Comparison of ENCODE assay signal across 15 cellular contexts in genomic region chr2:204483497-204484164, GRCh38.
DNase-seq lines count a peak whose midpoint lies in the region; ATAC-seq and TF ChIP-seq lines count a peak whose summit lies in the region.
"Had no signal": no experiment of that assay in that cellular context is flagged by ENCODE, and none has a peak within 500 bp of the region (broad histone marks: within the 10 kb centered on the region; RNA-seq: fewer than 3 reads in every experiment).

No MANE protein-coding gene starts in this region.

- H3K27me3 ChIP-seq in PC-3 (ENCODE audit: low read length) (no peaks in the 10 kb centered on the region), left lung (no peaks in the 10 kb centered on the region)
- H3K27me3 ChIP-seq: gastrocnemius medialis, sigmoid colon had no signal

- H3K27ac ChIP-seq in PC-3 (ENCODE audit: low read length) (no peak overlapping the region), left lung (no peak overlapping the region)
- H3K27ac ChIP-seq: gastrocnemius medialis, HL-60, sigmoid colon had no signal

- no peaks in the 10 kb centered on the region for H4K20me1 ChIP-seq in PC-3 (ENCODE audit: low read length)

- H3K4me2 ChIP-seq in PC-3 (ENCODE audit: low read length) = no peak overlapping the region

- peak; percentile 22 for DNase-seq in DMS53 treated with DMSO at 0.1 percent for 48 hours (lab: John Stamatoyannopoulos, UW; ENCODE audit: unreplicated experiment)
- DNase-seq in NCI-H1417 (lab: John Stamatoyannopoulos, UW) = peak; percentile 0 to 90 (median 73)
- DNase-seq in PC-3 = peak; percentile 23
- DNase-seq in mesothelial cell of epicardium (ENCODE audit: low spot score in 2 of 2, unreplicated experiment in 2 of 2) = peak; percentile 32 to 42
- DNase-seq in naive thymus-derived CD8-positive, alpha-beta T cell = no peak
- DNase-seq in left lung = no peak
- DNase-seq: activated CD4-positive, alpha-beta T cell treated with anti-CD3 and anti-CD28 coated beads for 4 hours; activated T-cell treated with anti-CD3 and anti-CD28 coated beads, Interleukin-2, amount 50 U/mL, for 48 hours; aorta; effector memory CD4-positive, alpha-beta T cell; gastrocnemius medialis; sigmoid colon had no signal

- H3K9me3 Mint-ChIP-seq in mesothelial cell of epicardium = no peaks in the 10 kb centered on the region
- no peaks in the 10 kb centered on the region for H3K9me3 Mint-ChIP-seq in naive thymus-derived CD8-positive, alpha-beta T cell
- H3K9me3 Mint-ChIP-seq: natural killer cell treated with Interleukin-12 subunit alpha and Interleukin-12 subunit beta and Interleukin-15 and Interleukin-18, amount 100 ng/mL, for 72 hours had no signal

- H2AFZ ChIP-seq in PC-3 (ENCODE audit: low read length) = no peak overlapping the region

- no peaks in the 10 kb centered on the region for H3F3A ChIP-seq in PC-3 (ENCODE audit: low read length, unreplicated experiment)

- H3K4me1 ChIP-seq in PC-3 (ENCODE audit: insufficient read depth, low read length) (peaks cover 13% of the 10 kb centered on the region; the same call in 1 of the 2 replicates), left lung (no peaks in the 10 kb centered on the region)
- H3K4me1 ChIP-seq: gastrocnemius medialis had no signal

- H3K9me3 ChIP-seq in PC-3 (ENCODE audit: low read length) = no peaks in the 10 kb centered on the region
- H3K9me3 ChIP-seq in left lung = no peaks in the 10 kb centered on the region
- H3K9me3 ChIP-seq: gastrocnemius medialis, sigmoid colon had no signal

- no peak overlapping the region for H3K27ac Mint-ChIP-seq in mesothelial cell of epicardium
- no peak overlapping the region for H3K27ac Mint-ChIP-seq in naive thymus-derived CD8-positive, alpha-beta T cell
- H3K27ac Mint-ChIP-seq: natural killer cell treated with Interleukin-12 subunit alpha and Interleukin-12 subunit beta and Interleukin-15 and Interleukin-18, amount 100 ng/mL, for 72 hours had no signal

- H3K9me2 ChIP-seq in PC-3 (replicated peaks; ENCODE audit: low read length) = no peaks in the 10 kb centered on the region

- intact Hi-C loops in PC-3 (cut with micrococcal nuclease) (no loop called here), left lung (cut with DNase I) (no loop called here)

- no peaks in the 10 kb centered on the region for H3K79me2 ChIP-seq in PC-3 (ENCODE audit: low read length)

- TF ChIP-seq CTCF in PC-3 (conservative IDR thresholded peaks at IDR 0.05; ENCODE audit: low read depth, low read length) (no peak), mesothelial cell of epicardium (IDR thresholded peaks at IDR 0.05; ENCODE audit: unreplicated experiment) (no peak), left lung (IDR thresholded peaks at IDR 0.05) (no peak)

- no peaks in the 10 kb centered on the region for H3K27me3 Mint-ChIP-seq in mesothelial cell of epicardium (ENCODE audit: low read depth)
- peaks cover 0 to 3% (median 0%) of the 10 kb centered on the region in 5 donors for H3K27me3 Mint-ChIP-seq in naive thymus-derived CD8-positive, alpha-beta T cell
- H3K27me3 Mint-ChIP-seq: natural killer cell treated with Interleukin-12 subunit alpha and Interleukin-12 subunit beta and Interleukin-15 and Interleukin-18, amount 100 ng/mL, for 72 hours had no signal

- H3K9ac ChIP-seq in PC-3 (ENCODE audit: low read length) = no peak overlapping the region

- H3K4me3 Mint-ChIP-seq in mesothelial cell of epicardium = no peak overlapping the region
- H3K4me3 Mint-ChIP-seq in naive thymus-derived CD8-positive, alpha-beta T cell = no peak overlapping the region
- H3K4me3 Mint-ChIP-seq: natural killer cell treated with Interleukin-12 subunit alpha and Interleukin-12 subunit beta and Interleukin-15 and Interleukin-18, amount 100 ng/mL, for 72 hours had no signal

- ATAC-seq in PC-3 = no peak
- no peak for ATAC-seq in naive thymus-derived CD8-positive, alpha-beta T cell
- ATAC-seq in GM18517 (IDR thresholded peaks at IDR 0.05; ENCODE audit: unreplicated experiment) = no peak
- no peak for ATAC-seq in left lung
- ATAC-seq: gastrocnemius medialis; natural killer cell treated with Interleukin-12 subunit alpha and Interleukin-12 subunit beta and Interleukin-15 and Interleukin-18, amount 100 ng/mL, for 72 hours had no signal

- H3K36me3 ChIP-seq in PC-3 (ENCODE audit: low read depth, low read length) = no peaks in the 10 kb centered on the region
- no peaks in the 10 kb centered on the region for H3K36me3 ChIP-seq in left lung
- H3K36me3 ChIP-seq: gastrocnemius medialis, sigmoid colon had no signal

- H3K4me1 Mint-ChIP-seq in mesothelial cell of epicardium = peaks cover 2% of the 10 kb centered on the region
- H3K4me1 Mint-ChIP-seq in naive thymus-derived CD8-positive, alpha-beta T cell = no peaks in the 10 kb centered on the region

- POLR2A ChIA-PET in PC-3 (lab: Charles Lee; ENCODE audit: unreplicated experiment) = no interaction called here
- POLR2A ChIA-PET in naive thymus-derived CD8-positive, alpha-beta T cell (lab: Charles Lee) = no interaction called here

- H3K4me3 ChIP-seq in PC-3 (ENCODE audit: low read length) (no peak overlapping the region), left lung (no peak overlapping the region)
- H3K4me3 ChIP-seq: gastrocnemius medialis, sigmoid colon had no signal

- no peaks in the 10 kb centered on the region for H3K36me3 Mint-ChIP-seq in mesothelial cell of epicardium
- H3K36me3 Mint-ChIP-seq in naive thymus-derived CD8-positive, alpha-beta T cell = no peaks in the 10 kb centered on the region
- H3K36me3 Mint-ChIP-seq: natural killer cell treated with Interleukin-12 subunit alpha and Interleukin-12 subunit beta and Interleukin-15 and Interleukin-18, amount 100 ng/mL, for 72 hours had no signal

- no TSS peak for BruUV-seq in PC-3 (replicated peaks; lab: Mats Ljungman, UMichigan)

- CTCF ChIA-PET in PC-3 (lab: Charles Lee) = no interaction called here

Comparison
In these comparisons a context has a peak if more than half of its experiments do, and no peak if none do; other contexts are left out.
1. DNase-seq: peak in DMS53 treated with DMSO at 0.1 percent for 48 hours (single experiment), NCI-H1417 (3 of 3), PC-3 (single experiment) and mesothelial cell of epicardium (2 of 2); none in naive thymus-derived CD8-positive, alpha-beta T cell (0 of 10) and left lung (0 of 2).